In the genomic region with DNA sequence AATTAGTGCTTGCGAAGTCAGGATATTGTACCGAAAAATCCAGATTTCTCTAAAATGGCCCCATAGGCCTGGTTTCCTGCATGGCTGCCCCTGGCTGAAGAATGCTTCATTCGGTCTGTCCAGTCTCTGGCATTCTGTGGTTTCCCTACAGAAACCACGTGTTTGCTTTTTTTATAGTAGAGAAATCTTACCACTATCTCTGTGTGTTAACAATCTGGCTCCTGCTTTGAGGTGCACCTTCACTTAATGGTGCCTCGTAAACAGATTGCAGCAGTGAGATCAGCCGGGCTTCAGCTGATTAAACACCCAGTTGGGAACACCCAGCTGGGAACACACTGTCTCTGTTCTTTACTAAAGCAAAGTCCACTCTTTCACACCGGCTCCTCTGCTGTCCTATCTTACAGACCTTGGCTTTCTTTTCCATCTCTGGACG, we compare ENCODE assay signal across 8 cellular contexts. TPM values are rescaled to one million over a fixed set of nuclear protein-coding genes. Genes with fewer than 3 reads are reported as not detected.
DNase-seq lines count a peak whose midpoint lies in the region; ATAC-seq, FAIRE-seq and TF ChIP-seq lines count a peak whose summit lies in the region.
"Had no signal": no experiment of that assay in that cellular context is flagged by ENCODE, and none has a peak within 500 bp of the region (broad histone marks: within the 10 kb centered on the region; RNA-seq: fewer than 3 reads in every experiment).

No MANE protein-coding gene starts in this region.

- DNase-seq in GM19239 (ENCODE audit: insufficient read length, low spot score) (no peak), OCI-LY7 (ENCODE audit: low spot score) (no peak), esophagus squamous epithelium (lab: John Stamatoyannopoulos, UW) (no peak), GM10266 (ENCODE audit: extremely low spot score) (no peak), smooth muscle cell (lab: John Stamatoyannopoulos, UW; ENCODE audit: unreplicated experiment) (no peak)

- 75 to 78% methylated on average over 8 of the region's 8 CpGs for WGBS in esophagus squamous epithelium, 2 donors
- 52% methylated on average over 8 of the region's 8 CpGs for WGBS in smooth muscle cell (ENCODE audit: low lambda C conversion rate)

- no peaks in the 10 kb centered on the region for H4K20me1 ChIP-seq in OCI-LY7 (ENCODE audit: insufficient read depth, low read length)
- H4K20me1 ChIP-seq in smooth muscle cell (ENCODE audit: low read depth), result peaks cover under 1% of the 10 kb centered on the region

- intact Hi-C loops in OCI-LY7 (cut with micrococcal nuclease; ENCODE audit: unreplicated experiment) (no loop called here), esophagus squamous epithelium (cut with DNase I) (no loop called here)

- BruUV-seq in OCI-LY7 (replicated peaks; lab: Mats Ljungman, UMichigan), result no TSS peak

- CTCF ChIA-PET in OCI-LY7 (lab: Charles Lee; ENCODE audit: unreplicated experiment), result no interaction called here

- no peaks in the 10 kb centered on the region for H3F3A ChIP-seq in smooth muscle cell (ENCODE audit: low read depth)

- H3K27ac ChIP-seq in OCI-LY7 (ENCODE audit: low read depth, low read length, poor library complexity, severe bottlenecking), result peak overlapping the region; percentile 9
- H3K27ac ChIP-seq in esophagus squamous epithelium, result peak overlapping the region in 3 of 4 donors; percentile 4 to 19 (median 5)
- peak overlapping the region; percentile 27 for H3K27ac ChIP-seq in rectal smooth muscle tissue (ENCODE audit: low read depth, low read length)
- no peak overlapping the region for H3K27ac ChIP-seq in smooth muscle cell (ENCODE audit: low read depth)

- no peaks in the 10 kb centered on the region for H3K9me3 ChIP-seq in OCI-LY7 (ENCODE audit: low read length)
- H3K9me3 ChIP-seq in esophagus squamous epithelium, result no peaks in the 10 kb centered on the region
- no peaks in the 10 kb centered on the region for H3K9me3 ChIP-seq in smooth muscle cell (replicated peaks; ENCODE audit: low read depth)

- TF ChIP-seq POLR2A in esophagus squamous epithelium (IDR thresholded peaks at IDR 0.05), result no peak

- H3K4me3 ChIP-seq in OCI-LY7 (ENCODE audit: low read depth, low read length, poor library complexity, severe bottlenecking) (no peak overlapping the region), esophagus squamous epithelium (no peak overlapping the region), rectal smooth muscle tissue (ENCODE audit: low read length) (peak overlapping the region; percentile 10), smooth muscle cell (no peak overlapping the region)

- H3K36me3 ChIP-seq in OCI-LY7 (ENCODE audit: insufficient read depth, low read length) (peaks cover 76% of the 10 kb centered on the region), esophagus squamous epithelium (peaks cover 0 to 22% (median 0%) of the 10 kb centered on the region in 3 donors), rectal smooth muscle tissue (ENCODE audit: control insufficient read depth, insufficient read depth, low read length) (no peaks in the 10 kb centered on the region), smooth muscle cell (ENCODE audit: low read depth) (no peaks in the 10 kb centered on the region)

- H3K27me3 ChIP-seq in esophagus squamous epithelium (no peaks in the 10 kb centered on the region), rectal smooth muscle tissue (ENCODE audit: control insufficient read depth, insufficient read depth, low read length) (no peaks in the 10 kb centered on the region), smooth muscle cell (ENCODE audit: low read depth) (no peaks in the 10 kb centered on the region)

- peaks cover 14% of the 10 kb centered on the region for H3K4me1 ChIP-seq in OCI-LY7 (ENCODE audit: insufficient read depth, low read length, poor library complexity, severe bottlenecking)
- peaks cover 0 to 29% (median 5%) of the 10 kb centered on the region in 3 donors for H3K4me1 ChIP-seq in esophagus squamous epithelium
- no peaks in the 10 kb centered on the region for H3K4me1 ChIP-seq in rectal smooth muscle tissue (ENCODE audit: control insufficient read depth, insufficient read depth, low read length)
- no peaks in the 10 kb centered on the region for H3K4me1 ChIP-seq in smooth muscle cell (ENCODE audit: low read depth)

- H3K79me2 ChIP-seq in OCI-LY7 (ENCODE audit: insufficient read depth, low read depth, low read length) (peaks cover 47% of the 10 kb centered on the region), smooth muscle cell (ENCODE audit: low read depth) (peaks cover 47% of the 10 kb centered on the region)

- H3K9me2 ChIP-seq in OCI-LY7 (ENCODE audit: insufficient read depth, low read length), result no peaks in the 10 kb centered on the region

- FAIRE-seq in GM19239 (lab: Jason Lieb, UNC), result peak; percentile 84
- FAIRE-seq: TTC549 had no signal

- no peak overlapping the region for H3K9ac ChIP-seq in rectal smooth muscle tissue (ENCODE audit: low read length)
- H3K9ac ChIP-seq in smooth muscle cell (ENCODE audit: low read depth), result no peak overlapping the region

- no peak for ATAC-seq in HG02840 (IDR thresholded peaks at IDR 0.05; ENCODE audit: low FRiP score, unreplicated experiment)

- no peak overlapping the region for H2AFZ ChIP-seq in OCI-LY7 (ENCODE audit: low read length)
- no peak overlapping the region for H2AFZ ChIP-seq in smooth muscle cell (ENCODE audit: low read depth)

- H3K4me2 ChIP-seq in OCI-LY7 (ENCODE audit: low read length) (peak overlapping the region; percentile 17; the same call in 1 of the 2 replicates), smooth muscle cell (no peak overlapping the region)

- no peak for TF ChIP-seq CTCF in OCI-LY7 (conservative IDR thresholded peaks at IDR 0.05; ENCODE audit: low read length)
- TF ChIP-seq CTCF in esophagus squamous epithelium (IDR thresholded peaks at IDR 0.05), result no peak
- TF ChIP-seq CTCF in GM10266 (IDR thresholded peaks at IDR 0.05; ENCODE audit: control insufficient read depth, insufficient read depth, low read depth, missing control alignments), result no peak
- no peak for TF ChIP-seq CTCF in smooth muscle cell (IDR thresholded peaks at IDR 0.05; ENCODE audit: borderline replicate concordance, insufficient read depth, poor library complexity, severe bottlenecking)

- POLR2A ChIA-PET in OCI-LY7 (lab: Charles Lee), result interaction anchor here (0.7 to 1.4 kb wide), 3 partner anchors 9 to 172 kb away, joined by 3 read pairs; no protein-coding TSS in a partner anchor

RNA-seq across cellular contexts. Expression of a gene that starts 6.7 kb away (rescaled TPM):
- 14.7 and 17.2 TPM in 2 replicates for total RNA-seq in OCI-LY7 (2014; rRNA removed; shearing (Covaris generic))
- total RNA-seq in OCI-LY7 (2022) (9.7 and 11.6 TPM in 2 replicates), esophagus squamous epithelium (10 to 100 TPM in 2 of 4 donors, 1 to 10 TPM in 2; 5.0 to 11.6 (median 9.6) TPM), smooth muscle cell (12.0 and 14.0 TPM in 2 replicates)
- 10.4 and 11.3 TPM in 2 replicates for polyA plus RNA-seq in smooth muscle cell

RNA-seq across cellular contexts. Expression of a gene that starts 21.1 kb away (rescaled TPM):
- 79.3 and 83.5 TPM in 2 replicates for total RNA-seq in OCI-LY7 (2014; rRNA removed; shearing (Covaris generic))
- total RNA-seq in OCI-LY7 (2022) (70.0 and 71.7 TPM in 2 replicates), esophagus squamous epithelium (10 to 100 TPM; 13.9 to 28.0 (median 19.7) TPM), smooth muscle cell (48.9 and 50.9 TPM in 2 replicates)
- 35.6 and 41.0 TPM in 2 replicates for polyA plus RNA-seq in smooth muscle cell

RNA-seq across cellular contexts. Expression of a gene that starts 21.3 kb away (rescaled TPM):
- total RNA-seq in OCI-LY7 (2014; rRNA removed; shearing (Covaris generic)), result 257 and 441 TPM in 2 replicates
- 306 and 313 TPM in 2 replicates for total RNA-seq in OCI-LY7 (2022)
- total RNA-seq in esophagus squamous epithelium, result 100 to 1,000 TPM; 188 to 260 (median 211) TPM
- total RNA-seq in smooth muscle cell, result 197 and 228 TPM in 2 replicates
- 279 and 292 TPM in 2 replicates for polyA plus RNA-seq in smooth muscle cell

RNA-seq across cellular contexts. Expression of a gene that starts 43.0 kb away (rescaled TPM):
- 83.4 and 89.8 TPM in 2 replicates for total RNA-seq in OCI-LY7 (2014; rRNA removed; shearing (Covaris generic))
- total RNA-seq in OCI-LY7 (2022) (73.0 and 80.3 TPM in 2 replicates), esophagus squamous epithelium (10 to 100 TPM in 2 of 4 donors, 1 to 10 TPM in 2; 5.5 to 19.8 (median 12.8) TPM), smooth muscle cell (12.9 and 18.7 TPM in 2 replicates)
- 14.7 and 15.7 TPM in 2 replicates for polyA plus RNA-seq in smooth muscle cell

RNA-seq across cellular contexts. Expression of a gene that starts 46.3 kb away (rescaled TPM):
- total RNA-seq in OCI-LY7 (2014; rRNA removed; shearing (Covaris generic)), result 26.3 and 28.6 TPM in 2 replicates
- total RNA-seq in OCI-LY7 (2022) (30.3 and 36.8 TPM in 2 replicates), esophagus squamous epithelium (10 to 100 TPM in 2 of 4 donors, 1 to 10 TPM in 2; 7.9 to 23.5 (median 13.2) TPM), smooth muscle cell (4.1 and 9.6 TPM in 2 replicates)
- 3.7 and 7.5 TPM in 2 replicates for polyA plus RNA-seq in smooth muscle cell
